ENCODE assay signal across 19 cellular contexts in the genomic region with DNA sequence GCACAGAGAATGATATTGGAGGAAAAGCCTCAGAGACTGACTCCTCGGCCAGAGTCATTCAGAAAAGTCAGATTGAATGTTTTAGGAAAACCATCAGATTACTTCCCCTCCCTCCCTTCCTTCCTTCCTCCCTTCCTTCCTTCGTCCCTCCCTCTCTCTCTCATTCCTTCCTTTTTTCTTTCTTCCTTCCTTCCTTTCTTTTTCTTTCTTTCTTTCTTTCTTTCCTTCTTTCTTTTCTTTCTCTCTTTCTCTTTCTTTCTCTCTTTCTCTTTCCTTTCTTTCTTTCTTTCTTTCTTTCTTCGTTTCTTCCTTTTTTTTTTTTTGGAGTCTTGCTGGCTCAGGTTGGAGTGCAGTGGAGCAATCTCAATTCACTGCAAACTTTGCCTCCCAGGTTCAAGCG. TPM values are rescaled to one million over a fixed set of nuclear protein-coding genes. Genes with fewer than 3 reads are reported as not detected.
A peak's percentile ranks its signal among the peaks of the same experiment; 100 is the strongest.
DNase-seq lines count a peak whose midpoint lies in the region; ATAC-seq lines count a peak whose summit lies in the region.
"Had no signal": no experiment of that assay in that cellular context is flagged by ENCODE, and none has a peak within 500 bp of the region (broad histone marks: within the 10 kb centered on the region; RNA-seq: fewer than 3 reads in every experiment).

No MANE protein-coding gene starts in this region.

- H3K4me1 Mint-ChIP-seq in activated naive CD8-positive, alpha-beta T cell treated with anti-CD3 and anti-CD28 coated beads, Interleukin-2, amount 10 ng/mL, durations not matched to agents 7 days and 5 days: peaks cover 12% of the 10 kb centered on the region
- peaks cover 5% of the 10 kb centered on the region for H3K4me1 Mint-ChIP-seq in activated naive CD8-positive, alpha-beta T cell treated with anti-CD3 and anti-CD28 coated beads, Interleukin-2, amount 50 U/mL, for 24 hours
- peaks cover 11% of the 10 kb centered on the region for H3K4me1 Mint-ChIP-seq in activated T-helper 1 cell treated with anti-CD3 and anti-CD28 coated beads, Interleukin-12 subunit alpha, Interleukin-12 subunit beta, Interleukin-2, Interleukin-4 antibody, amounts not matched to agents 30 ng/mL and 10 ng/mL and 1 ng/mL, durations not matched to agents 14 hours and 24 hours and 36 hours (ENCODE audit: low read depth)

- no peak overlapping the region for H3K4me3 ChIP-seq in BLaER1
- no peak overlapping the region for H3K4me3 ChIP-seq in BLaER1 treated with 17β-estradiol and CSF1 and Interleukin-3, amounts not matched to agents 10 nM and 100 nM
- H3K4me3 ChIP-seq: GM23248 had no signal

- no peaks in the 10 kb centered on the region for H3K9me3 Mint-ChIP-seq in activated naive CD8-positive, alpha-beta T cell treated with anti-CD3 and anti-CD28 coated beads, Interleukin-2, amount 10 ng/mL, durations not matched to agents 7 days and 5 days
- no peaks in the 10 kb centered on the region for H3K9me3 Mint-ChIP-seq in activated naive CD8-positive, alpha-beta T cell treated with anti-CD3 and anti-CD28 coated beads, Interleukin-2, amount 50 U/mL, for 24 hours
- no peaks in the 10 kb centered on the region for H3K9me3 Mint-ChIP-seq in activated T-helper 1 cell treated with anti-CD3 and anti-CD28 coated beads, Interleukin-12 subunit alpha, Interleukin-12 subunit beta, Interleukin-2, Interleukin-4 antibody, amounts not matched to agents 30 ng/mL and 10 ng/mL and 1 ng/mL, durations not matched to agents 14 hours and 24 hours and 36 hours
- H3K9me3 Mint-ChIP-seq: CD4-positive, alpha-beta memory T cell had no signal

- H3K27ac ChIP-seq in BLaER1: no peak overlapping the region
- peak overlapping the region in 8 of 11 experiments; percentile 93 to 99 (median 95); a peak in 14 of 22 replicates for H3K27ac ChIP-seq in BLaER1 treated with 17β-estradiol and CSF1 and Interleukin-3, amounts not matched to agents 10 nM and 100 nM
- H3K27ac ChIP-seq: GM23248 had no signal

- no peaks in the 10 kb centered on the region for H3K9me3 ChIP-seq in BLaER1
- no peaks in the 10 kb centered on the region for H3K9me3 ChIP-seq in BLaER1 treated with 17β-estradiol and CSF1 and Interleukin-3, amounts not matched to agents 10 nM and 100 nM (replicated peaks in 1 of 11)

- DNase-seq in activated naive CD8-positive, alpha-beta T cell treated with anti-CD3 and anti-CD28 coated beads, Interleukin-2, amount 10 ng/mL, durations not matched to agents 7 days and 5 days: no peak
- DNase-seq in activated naive CD8-positive, alpha-beta T cell treated with anti-CD3 and anti-CD28 coated beads, Interleukin-2, amount 50 U/mL, for 24 hours: no peak
- DNase-seq in activated T-helper 1 cell treated with anti-CD3 and anti-CD28 coated beads, Interleukin-12 subunit alpha, Interleukin-12 subunit beta, Interleukin-2, Interleukin-4 antibody, amounts not matched to agents 30 ng/mL and 10 ng/mL and 1 ng/mL, durations not matched to agents 14 hours and 24 hours and 36 hours (ENCODE audit: low spot score): no peak
- no peak for DNase-seq in DMS53 treated with DMSO at 0.1 percent for 48 hours (lab: John Stamatoyannopoulos, UW; ENCODE audit: unreplicated experiment)
- no peak for DNase-seq in globus pallidus (ENCODE audit: low spot score)
- DNase-seq: C1 segment of cervical spinal cord; Calu3; CD4-positive, alpha-beta memory T cell; COR-L47; DMS53; DND-41; GM23248; H7; HCEC 1CT had no signal

- peaks cover 23% of the 10 kb centered on the region for H3K27me3 Mint-ChIP-seq in activated naive CD8-positive, alpha-beta T cell treated with anti-CD3 and anti-CD28 coated beads, Interleukin-2, amount 10 ng/mL, durations not matched to agents 7 days and 5 days
- H3K27me3 Mint-ChIP-seq in activated naive CD8-positive, alpha-beta T cell treated with anti-CD3 and anti-CD28 coated beads, Interleukin-2, amount 50 U/mL, for 24 hours: peaks cover 5% of the 10 kb centered on the region
- peaks cover 11% of the 10 kb centered on the region for H3K27me3 Mint-ChIP-seq in activated T-helper 1 cell treated with anti-CD3 and anti-CD28 coated beads, Interleukin-12 subunit alpha, Interleukin-12 subunit beta, Interleukin-2, Interleukin-4 antibody, amounts not matched to agents 30 ng/mL and 10 ng/mL and 1 ng/mL, durations not matched to agents 14 hours and 24 hours and 36 hours (ENCODE audit: insufficient read depth)

- POLR2A ChIA-PET in activated naive CD8-positive, alpha-beta T cell treated with anti-CD3 and anti-CD28 coated beads, Interleukin-2, amount 10 ng/mL, durations not matched to agents 7 days and 5 days (lab: Charles Lee): interaction anchor here (1.0 kb wide), 1 partner anchor 18 kb away, joined by 3 read pairs; no protein-coding TSS in a partner anchor

- no peak overlapping the region for H3K4me3 Mint-ChIP-seq in activated naive CD8-positive, alpha-beta T cell treated with anti-CD3 and anti-CD28 coated beads, Interleukin-2, amount 10 ng/mL, durations not matched to agents 7 days and 5 days
- no peak overlapping the region for H3K4me3 Mint-ChIP-seq in activated naive CD8-positive, alpha-beta T cell treated with anti-CD3 and anti-CD28 coated beads, Interleukin-2, amount 50 U/mL, for 24 hours
- no peak overlapping the region for H3K4me3 Mint-ChIP-seq in activated T-helper 1 cell treated with anti-CD3 and anti-CD28 coated beads, Interleukin-12 subunit alpha, Interleukin-12 subunit beta, Interleukin-2, Interleukin-4 antibody, amounts not matched to agents 30 ng/mL and 10 ng/mL and 1 ng/mL, durations not matched to agents 14 hours and 24 hours and 36 hours
- H3K4me3 Mint-ChIP-seq: B cell; CD4-positive, alpha-beta memory T cell had no signal

- no peak overlapping the region for H3K9ac ChIP-seq in BLaER1
- peak overlapping the region in 4 of 11 experiments; percentile 21 to 66 (median 39); a peak in 2 of 22 replicates for H3K9ac ChIP-seq in BLaER1 treated with 17β-estradiol and CSF1 and Interleukin-3, amounts not matched to agents 10 nM and 100 nM
- H3K9ac ChIP-seq: GM23248 had no signal

- H3K27me3 ChIP-seq in BLaER1: peaks cover 13% of the 10 kb centered on the region
- H3K27me3 ChIP-seq in BLaER1 treated with 17β-estradiol and CSF1 and Interleukin-3, amounts not matched to agents 10 nM and 100 nM: peaks cover 8 to 30% (median 17%) of the 10 kb centered on the region in 11 experiments; a peak in 18 of 22 replicates

- H3K4me1 ChIP-seq in BLaER1: peaks cover 62% of the 10 kb centered on the region
- H3K4me1 ChIP-seq in BLaER1 treated with 17β-estradiol and CSF1 and Interleukin-3, amounts not matched to agents 10 nM and 100 nM: peaks cover 29 to 69% (median 62%) of the 10 kb centered on the region in 10 experiments

- H4K20me1 ChIP-seq in BLaER1: no peaks in the 10 kb centered on the region
- H4K20me1 ChIP-seq in BLaER1 treated with 17β-estradiol and CSF1 and Interleukin-3, amounts not matched to agents 10 nM and 100 nM: peaks cover 0 to 8% (median 0%) of the 10 kb centered on the region in 11 experiments; a peak in 2 of 22 replicates

- no peak for ATAC-seq in activated naive CD8-positive, alpha-beta T cell treated with anti-CD3 and anti-CD28 coated beads, Interleukin-2, amount 10 ng/mL, durations not matched to agents 7 days and 5 days (ENCODE audit: low read depth)
- no peak for ATAC-seq in activated naive CD8-positive, alpha-beta T cell treated with anti-CD3 and anti-CD28 coated beads, Interleukin-2, amount 50 U/mL, for 24 hours

- peak overlapping the region; percentile 9 for H3K27ac Mint-ChIP-seq in activated naive CD8-positive, alpha-beta T cell treated with anti-CD3 and anti-CD28 coated beads, Interleukin-2, amount 10 ng/mL, durations not matched to agents 7 days and 5 days
- no peak overlapping the region for H3K27ac Mint-ChIP-seq in activated naive CD8-positive, alpha-beta T cell treated with anti-CD3 and anti-CD28 coated beads, Interleukin-2, amount 50 U/mL, for 24 hours
- H3K27ac Mint-ChIP-seq in activated T-helper 1 cell treated with anti-CD3 and anti-CD28 coated beads, Interleukin-12 subunit alpha, Interleukin-12 subunit beta, Interleukin-2, Interleukin-4 antibody, amounts not matched to agents 30 ng/mL and 10 ng/mL and 1 ng/mL, durations not matched to agents 14 hours and 24 hours and 36 hours: peak overlapping the region; percentile 46
- H3K27ac Mint-ChIP-seq: B cell had no signal

- intact Hi-C loops in activated T-helper 1 cell treated with anti-CD3 and anti-CD28 coated beads, Interleukin-12 subunit alpha, Interleukin-12 subunit beta, Interleukin-2, Interleukin-4 antibody, amounts not matched to agents 30 ng/mL and 10 ng/mL and 1 ng/mL, durations not matched to agents 14 hours and 24 hours and 36 hours (cut with micrococcal nuclease): no loop called here

- H3K36me3 Mint-ChIP-seq in activated naive CD8-positive, alpha-beta T cell treated with anti-CD3 and anti-CD28 coated beads, Interleukin-2, amount 10 ng/mL, durations not matched to agents 7 days and 5 days: no peaks in the 10 kb centered on the region
- H3K36me3 Mint-ChIP-seq in activated naive CD8-positive, alpha-beta T cell treated with anti-CD3 and anti-CD28 coated beads, Interleukin-2, amount 50 U/mL, for 24 hours (ENCODE audit: low read depth): no peaks in the 10 kb centered on the region
- H3K36me3 Mint-ChIP-seq in activated T-helper 1 cell treated with anti-CD3 and anti-CD28 coated beads, Interleukin-12 subunit alpha, Interleukin-12 subunit beta, Interleukin-2, Interleukin-4 antibody, amounts not matched to agents 30 ng/mL and 10 ng/mL and 1 ng/mL, durations not matched to agents 14 hours and 24 hours and 36 hours (ENCODE audit: low read depth): no peaks in the 10 kb centered on the region
- H3K36me3 Mint-ChIP-seq: CD4-positive, alpha-beta memory T cell had no signal

- peak overlapping the region; percentile 93 for H3K4me2 ChIP-seq in BLaER1
- H3K4me2 ChIP-seq in BLaER1 treated with 17β-estradiol and CSF1 and Interleukin-3, amounts not matched to agents 10 nM and 100 nM: peak overlapping the region in 9 of 11 experiments; percentile 60 to 98 (median 94); a peak in 18 of 22 replicates

- H3K36me3 ChIP-seq in BLaER1: no peaks in the 10 kb centered on the region
- H3K36me3 ChIP-seq in BLaER1 treated with 17β-estradiol and CSF1 and Interleukin-3, amounts not matched to agents 10 nM and 100 nM: no peaks in the 10 kb centered on the region

RNA-seq across cellular contexts. Expression of a gene that starts 7.4 kb away (rescaled TPM):
- not detected for total RNA-seq in activated naive CD8-positive, alpha-beta T cell treated with anti-CD3 and anti-CD28 coated beads, Interleukin-2, amount 10 ng/mL, durations not matched to agents 7 days and 5 days
- total RNA-seq in activated T-helper 1 cell treated with anti-CD3 and anti-CD28 coated beads, Interleukin-12 subunit alpha, Interleukin-12 subunit beta, Interleukin-2, Interleukin-4 antibody, amounts not matched to agents 30 ng/mL and 10 ng/mL and 1 ng/mL, durations not matched to agents 14 hours and 24 hours and 36 hours: 0.26 and 0.47 TPM in 2 replicates
- total RNA-seq: A172; A673; B cell; Calu3; CD4-positive, alpha-beta memory T cell; GM23248; H7 had no signal

RNA-seq across cellular contexts. Expression of a gene that starts 29.7 kb away (rescaled TPM):
- 1 to 10 TPM; 1.9 to 2.1 TPM for total RNA-seq in activated naive CD8-positive, alpha-beta T cell treated with anti-CD3 and anti-CD28 coated beads, Interleukin-2, amount 10 ng/mL, durations not matched to agents 7 days and 5 days
- 1.2 and 1.7 TPM in 2 replicates for total RNA-seq in activated T-helper 1 cell treated with anti-CD3 and anti-CD28 coated beads, Interleukin-12 subunit alpha, Interleukin-12 subunit beta, Interleukin-2, Interleukin-4 antibody, amounts not matched to agents 30 ng/mL and 10 ng/mL and 1 ng/mL, durations not matched to agents 14 hours and 24 hours and 36 hours
- total RNA-seq: Calu3 had no signal
